Comparison of ENCODE assay signal across 10 cellular contexts in the genomic region with DNA sequence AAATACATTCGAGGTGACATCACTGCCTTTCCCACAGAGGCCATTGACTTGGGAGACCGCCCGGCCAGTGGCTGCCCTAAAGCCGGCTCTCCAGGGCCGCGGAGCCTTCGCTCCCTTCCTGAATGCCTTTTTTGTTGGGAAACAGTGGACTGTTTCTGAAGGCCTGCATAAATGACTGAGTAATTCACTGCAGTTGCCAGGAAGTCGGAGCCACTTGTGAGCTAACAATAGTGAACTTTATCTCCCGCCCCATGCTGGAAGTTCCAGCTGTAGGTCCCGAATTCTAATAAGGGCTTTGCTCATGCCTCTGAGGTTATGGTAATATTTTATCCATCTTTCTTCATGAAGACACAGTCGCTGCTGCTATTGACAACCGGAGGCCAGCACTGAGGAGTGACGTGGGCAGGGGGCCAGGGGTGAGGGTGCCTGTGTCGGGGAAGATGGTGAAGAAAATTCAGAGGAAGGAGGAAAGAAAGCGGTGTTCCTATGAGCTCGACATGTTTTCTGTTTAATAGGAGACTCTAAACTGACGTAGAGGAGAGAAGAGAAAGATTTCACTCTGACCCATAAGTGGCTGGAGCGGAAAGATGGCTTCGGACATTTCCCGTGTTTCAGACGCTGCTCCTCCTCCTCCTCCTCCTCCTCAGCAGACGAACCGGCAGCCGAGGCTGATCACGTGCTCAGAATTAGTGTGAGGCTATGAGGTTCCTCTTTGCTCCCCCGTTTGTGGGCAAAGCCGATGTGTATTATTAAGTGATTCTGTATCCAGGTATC.
DNase-seq lines count a peak whose midpoint lies in the region; ATAC-seq, FAIRE-seq and TF ChIP-seq lines count a peak whose summit lies in the region.
"Had no signal": no experiment of that assay in that cellular context is flagged by ENCODE, and none has a peak within 500 bp of the region (broad histone marks: within the 10 kb centered on the region; RNA-seq: fewer than 3 reads in every experiment).

No MANE protein-coding gene starts in this region.

- H3K9me3 ChIP-seq in astrocyte (ENCODE audit: insufficient read depth, low read depth, low read length) (no peaks in the 10 kb centered on the region), left ventricle myocardium inferior (replicated peaks) (no peaks in the 10 kb centered on the region), neuronal stem cell (replicated peaks in 1 of 2; ENCODE audit: control insufficient read depth in 2 of 2, insufficient read depth in 1 of 2, low read depth in 1 of 2, low read length in 2 of 2) (peaks cover 0 to 5% of the 10 kb centered on the region in 2 donors)
- H3K9me3 ChIP-seq: uterus had no signal

- no peak overlapping the region for H2BK15ac ChIP-seq in neuronal stem cell (ENCODE audit: low read length)

- TF ChIP-seq CTCF in astrocyte (IDR thresholded peaks at IDR 0.05; ENCODE audit: insufficient read depth, low read depth, low read length): no peak
- no peak for TF ChIP-seq CTCF in left ventricle myocardium inferior (IDR thresholded peaks at IDR 0.05; ENCODE audit: borderline replicate concordance)

- WGBS in neuronal stem cell (ENCODE audit: extremely low coverage in 2 of 2, insufficient read length in 2 of 2, insufficient replicate concordance in 1 of 2), 2 donors: no CpG with 5 or more reads among the region's 27 CpGs

- peak overlapping the region; percentile 99 for H3K27ac Mint-ChIP-seq in astrocyte (ENCODE audit: unreplicated experiment)

- no peak overlapping the region for H3K4me3 Mint-ChIP-seq in astrocyte (ENCODE audit: unreplicated experiment)

- H3K4me3 ChIP-seq in astrocyte (ENCODE audit: insufficient read depth, low read depth, low read length) (peak overlapping the region; percentile 35), left ventricle myocardium inferior (peak overlapping the region; percentile 53), neuronal stem cell (ENCODE audit: low read length in 2 of 2) (peak overlapping the region in 1 of 2 donors; percentile 27)
- H3K4me3 ChIP-seq: uterus had no signal

- H2AFZ ChIP-seq in astrocyte (ENCODE audit: low read depth, low read length) (peak overlapping the region; percentile 86), neuronal stem cell (ENCODE audit: low read length) (peak overlapping the region; percentile 26)

- peak overlapping the region; percentile 14 for H3K23ac ChIP-seq in neuronal stem cell (ENCODE audit: low read depth, low read length, poor library complexity)

- peak overlapping the region; percentile 96 for H3K27ac ChIP-seq in astrocyte (ENCODE audit: low read depth, low read length)
- H3K27ac ChIP-seq in left ventricle myocardium inferior (replicated peaks): peak overlapping the region; percentile 91
- peak overlapping the region; percentile 93 for H3K27ac ChIP-seq in neuronal stem cell (replicated peaks; ENCODE audit: low read length)

- ATAC-seq in GM19395 (IDR thresholded peaks at IDR 0.05; ENCODE audit: unreplicated experiment): no peak

- intact Hi-C loops in left ventricle myocardium inferior (cut with micrococcal nuclease): no loop called here

- no peaks in the 10 kb centered on the region for H3K79me1 ChIP-seq in neuronal stem cell (ENCODE audit: low read depth, low read length)

- peaks cover 2% of the 10 kb centered on the region for H3K9me3 Mint-ChIP-seq in astrocyte (ENCODE audit: unreplicated experiment)

- peak overlapping the region; percentile 91 for H2BK120ac ChIP-seq in neuronal stem cell (ENCODE audit: low read depth, low read length)

- H3K79me2 ChIP-seq in astrocyte (ENCODE audit: insufficient read depth, low read length): no peaks in the 10 kb centered on the region

- peak overlapping the region; percentile 81 for H3K4me2 ChIP-seq in astrocyte (ENCODE audit: low read length)
- no peak overlapping the region for H3K4me2 ChIP-seq in neuronal stem cell (ENCODE audit: insufficient read depth, low read length, poor library complexity, severe bottlenecking)

- H4K20me1 ChIP-seq in astrocyte (ENCODE audit: insufficient read depth, low read length): no peaks in the 10 kb centered on the region

- H3K4me1 Mint-ChIP-seq in astrocyte (ENCODE audit: low read depth, unreplicated experiment): peaks cover 16% of the 10 kb centered on the region

- H3K9ac ChIP-seq in astrocyte (ENCODE audit: low read length) (peak overlapping the region; percentile 84), neuronal stem cell (ENCODE audit: low read depth, low read length, poor library complexity) (peak overlapping the region; percentile 61)

- H3K27me3 ChIP-seq in astrocyte (ENCODE audit: insufficient read depth, low read length): no peaks in the 10 kb centered on the region
- no peaks in the 10 kb centered on the region for H3K27me3 ChIP-seq in left ventricle myocardium inferior (ENCODE audit: low read depth)
- H3K27me3 ChIP-seq in neuronal stem cell (ENCODE audit: control insufficient read depth in 3 of 3, insufficient read depth in 3 of 3, low read depth in 1 of 3, low read length in 3 of 3): no peaks in the 10 kb centered on the region
- H3K27me3 ChIP-seq: uterus had no signal

- H3K14ac ChIP-seq in neuronal stem cell (ENCODE audit: low read length): no peak overlapping the region

- peak; percentile 82 for FAIRE-seq in A204.1 (lab: Jason Lieb, UNC)
- no peak for FAIRE-seq in astrocyte (lab: Jason Lieb, UNC)

- peaks cover 26% of the 10 kb centered on the region for H3K4me1 ChIP-seq in astrocyte (ENCODE audit: insufficient read depth, low read length)
- peaks cover 27% of the 10 kb centered on the region for H3K4me1 ChIP-seq in left ventricle myocardium inferior
- H3K4me1 ChIP-seq in neuronal stem cell (ENCODE audit: control insufficient read depth in 2 of 2, insufficient read depth in 1 of 2, low read depth in 1 of 2, low read length in 2 of 2): peaks cover 18 to 27% of the 10 kb centered on the region in 2 donors
- H3K4me1 ChIP-seq: uterus had no signal

- no peak overlapping the region for H3K4ac ChIP-seq in neuronal stem cell (ENCODE audit: low read length)

- H3K18ac ChIP-seq in neuronal stem cell (ENCODE audit: low read length): peak overlapping the region; percentile 49

- no peaks in the 10 kb centered on the region for H3K36me3 Mint-ChIP-seq in astrocyte (ENCODE audit: low read depth, unreplicated experiment)

- no peaks in the 10 kb centered on the region for H3K36me3 ChIP-seq in astrocyte (ENCODE audit: insufficient read depth, low read length)
- H3K36me3 ChIP-seq in left ventricle myocardium inferior: no peaks in the 10 kb centered on the region
- no peaks in the 10 kb centered on the region for H3K36me3 ChIP-seq in neuronal stem cell (replicated peaks in 1 of 2; ENCODE audit: control insufficient read depth in 2 of 2, insufficient read depth in 2 of 2, low read length in 2 of 2)
- H3K36me3 ChIP-seq: uterus had no signal

- peak overlapping the region; percentile 90 for H2BK5ac ChIP-seq in neuronal stem cell (ENCODE audit: low read length)

- H4K8ac ChIP-seq in neuronal stem cell (ENCODE audit: low read depth, low read length): no peak overlapping the region

- peak overlapping the region; percentile 12 for H2BK12ac ChIP-seq in neuronal stem cell (ENCODE audit: low read length)

- H4K91ac ChIP-seq in neuronal stem cell (ENCODE audit: low read depth, low read length, poor library complexity): peak overlapping the region; percentile 88

- peak overlapping the region; percentile 31 for H2AK5ac ChIP-seq in neuronal stem cell (ENCODE audit: low read depth, low read length)

- no peaks in the 10 kb centered on the region for H3K27me3 Mint-ChIP-seq in astrocyte (ENCODE audit: low read depth, unreplicated experiment)

- DNase-seq in astrocyte (ENCODE audit: low read depth): peak; percentile 97
- peak; percentile 87 for DNase-seq in left ventricle myocardium inferior
- DNase-seq in neuronal stem cell (ENCODE audit: low spot score): peak; percentile 68
- no peak for DNase-seq in T-helper 2 cell
- DNase-seq in NCI-H446 (lab: John Stamatoyannopoulos, UW): no peak
- no peak for DNase-seq in HuH-7 (ENCODE audit: low spot score)
- DNase-seq: ACHN had no signal

Comparison
In these comparisons a context has a peak if more than half of its experiments do, and no peak if none do; other contexts are left out.
1. DNase-seq: peak in astrocyte (single experiment), left ventricle myocardium inferior (single experiment) and neuronal stem cell (single experiment); none in T-helper 2 cell (0 of 5), NCI-H446 (0 of 2) and HuH-7 (single experiment).
2. Peak in every context shown above with its lines, with median percentiles within 50 percentile points of each other: H3K27ac ChIP-seq.